Comparison of ENCODE assay signal across 20 cellular contexts in genomic region chr2:40115348-40115747, GRCh38.
DNase-seq lines count a peak whose midpoint lies in the region; ATAC-seq and TF ChIP-seq lines count a peak whose summit lies in the region.
"Had no signal": no experiment of that assay in that cellular context is flagged by ENCODE, and none has a peak within 500 bp of the region (broad histone marks: within the 10 kb centered on the region; RNA-seq: fewer than 3 reads in every experiment).

No MANE protein-coding gene starts in this region.

- H2AFZ ChIP-seq in MM.1S (ENCODE audit: low read length), result no peak overlapping the region
- H2AFZ ChIP-seq: GM23338 had no signal

- H3K27ac ChIP-seq in left ventricle myocardium inferior (replicated peaks) (peak overlapping the region; percentile 8), MM.1S (ENCODE audit: low read length) (0 out of 2 replicates have a peak overlapping the region, but pooled peaks have one; percentile 1), spleen (no peak overlapping the region)

- intact Hi-C loops in left ventricle myocardium inferior (cut with micrococcal nuclease) (no loop called here), left cardiac atrium (cut with DNase I) (no loop called here), spleen (cut with DNase I; ENCODE audit: low total_unique reads) (no loop called here)

- H3K4me1 ChIP-seq in left ventricle myocardium inferior, result peaks cover 32% of the 10 kb centered on the region
- H3K4me1 ChIP-seq in MM.1S (ENCODE audit: low read length), result peaks cover 4% of the 10 kb centered on the region; the same call in 1 of the 2 replicates
- no peaks in the 10 kb centered on the region for H3K4me1 ChIP-seq in spleen
- H3K4me1 ChIP-seq: BE2C had no signal

- H3K36me3 ChIP-seq in left ventricle myocardium inferior (peaks cover 20% of the 10 kb centered on the region), MM.1S (replicated peaks; ENCODE audit: insufficient read depth, low read length) (no peaks in the 10 kb centered on the region), spleen (peaks cover 0 to 7% (median 0%) of the 10 kb centered on the region in 6 donors)
- H3K36me3 ChIP-seq: BE2C had no signal

- ATAC-seq in left cardiac atrium, result no peak
- ATAC-seq: GM12878, GM23338, HepG2 had no signal

- no peak overlapping the region for H3K4me3 ChIP-seq in left ventricle myocardium inferior
- no peak overlapping the region for H3K4me3 ChIP-seq in MM.1S (ENCODE audit: low read length)
- H3K4me3 ChIP-seq in spleen, result no peak overlapping the region
- H3K4me3 ChIP-seq: GM12878, GM23338 had no signal

- H3K4me2 ChIP-seq in MM.1S (ENCODE audit: low read depth, low read length), result peak overlapping the region; percentile 13; the same call in 1 of the 2 replicates
- H3K4me2 ChIP-seq: GM23338 had no signal

- no peak overlapping the region for H3K9ac ChIP-seq in MM.1S (ENCODE audit: low read length)

- TF ChIP-seq CTCF in left ventricle myocardium inferior (IDR thresholded peaks at IDR 0.05; ENCODE audit: borderline replicate concordance) (no peak), MM.1S (IDR thresholded peaks at IDR 0.05; ENCODE audit: low read length) (no peak), spleen (IDR thresholded peaks at IDR 0.05 in 8 of 11, conservative IDR thresholded peaks at IDR 0.05 in 3 of 11) (no peak), GM13976 (IDR thresholded peaks at IDR 0.05; ENCODE audit: borderline replicate concordance, control extremely low read depth, extremely low read depth, insufficient read depth, missing control alignments) (no peak)

- H3K9me3 ChIP-seq in left ventricle myocardium inferior (replicated peaks) (no peaks in the 10 kb centered on the region), MM.1S (replicated peaks; ENCODE audit: insufficient read depth, low read length) (no peaks in the 10 kb centered on the region), spleen (no peaks in the 10 kb centered on the region)
- H3K9me3 ChIP-seq: BE2C had no signal

- H3K79me2 ChIP-seq in MM.1S (ENCODE audit: low read length), result no peaks in the 10 kb centered on the region

- no peaks in the 10 kb centered on the region for H3K27me3 ChIP-seq in left ventricle myocardium inferior (ENCODE audit: low read depth)
- H3K27me3 ChIP-seq in MM.1S (replicated peaks; ENCODE audit: insufficient read depth, low read length), result no peaks in the 10 kb centered on the region
- H3K27me3 ChIP-seq in spleen (replicated peaks in 1 of 7), result no peaks in the 10 kb centered on the region
- H3K27me3 ChIP-seq: BE2C had no signal

- no peaks in the 10 kb centered on the region for H3F3A ChIP-seq in MM.1S (ENCODE audit: insufficient read depth, low read length)

- WGBS in spleen, 5 donors, result 93 to 96% (median 95%) methylated on average over 12 of the region's 12 CpGs

- DNase-seq in left ventricle myocardium inferior (no peak), left cardiac atrium (no peak), MM.1S (no peak), spleen (peak; percentile 66), GM13976 (ENCODE audit: low spot score) (no peak), NCI-H1694 treated with DMSO at 0.1 percent for 48 hours (lab: John Stamatoyannopoulos, UW) (no peak)
- DNase-seq: ACHN; BE2C; C1 segment of cervical spinal cord; CD4-positive, CD25-positive, alpha-beta regulatory T cell; CD8-positive, alpha-beta memory T cell; COR-L47; DMS 273 treated with DMSO at 0.1 percent for 48 hours; DMS53; DND-41; EL; HCEC 1CT had no signal

- in situ Hi-C loops in GM13976 (cut with MboI; ENCODE audit: low sequenced_read_pairs, unreplicated experiment), result no loop called here

- H3K9me2 ChIP-seq in MM.1S (replicated peaks; ENCODE audit: insufficient read depth, low read length), result no peaks in the 10 kb centered on the region

- no peak for TF ChIP-seq POLR2A in spleen (IDR thresholded peaks at IDR 0.05)

- H4K20me1 ChIP-seq in MM.1S (ENCODE audit: insufficient read depth, low read length), result no peaks in the 10 kb centered on the region

Comparison
In these comparisons a context has a peak if more than half of its experiments do, and no peak if none do; other contexts are left out.
1. H3K27ac ChIP-seq: peak in left ventricle myocardium inferior (single experiment) and MM.1S (single experiment); none in spleen (0 of 8).